ENCODE assay signal across 12 cellular contexts in the genomic region with DNA sequence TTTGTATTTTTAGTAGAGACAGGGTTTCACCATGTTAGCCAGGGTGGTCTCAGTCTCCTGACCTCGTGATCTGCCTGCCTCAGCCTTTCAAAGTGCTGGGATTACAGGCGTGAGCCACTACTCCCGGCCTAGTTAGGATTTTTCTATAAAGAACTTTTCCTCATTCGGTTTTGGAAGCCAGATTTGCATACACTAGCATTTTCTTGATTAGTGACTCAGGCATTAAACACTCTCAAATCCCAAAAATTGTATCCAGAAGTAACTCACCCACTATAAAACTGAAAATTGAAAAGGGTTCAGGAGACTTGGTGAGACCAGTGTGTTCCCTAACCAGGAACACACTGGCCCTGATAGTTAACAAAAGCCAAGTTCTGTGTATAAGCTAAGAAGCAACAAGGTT. TPM values are rescaled to one million over a fixed set of nuclear protein-coding genes. Genes with fewer than 3 reads are reported as not detected.
DNase-seq lines count a peak whose midpoint lies in the region; ATAC-seq and TF ChIP-seq lines count a peak whose summit lies in the region.
"Had no signal": no experiment of that assay in that cellular context is flagged by ENCODE, and none has a peak within 500 bp of the region (broad histone marks: within the 10 kb centered on the region; RNA-seq: fewer than 3 reads in every experiment).

No MANE protein-coding gene starts in this region.

- H4K8ac ChIP-seq in IMR-90 (ENCODE audit: low read depth in 2 of 2, low read length in 2 of 2) = no peak overlapping the region

- H4K20me1 ChIP-seq in IMR-90 (ENCODE audit: insufficient read depth, low read length) = peaks cover 21% of the 10 kb centered on the region; the same call in 1 of the 2 replicates

- ATAC-seq in IMR-90 (ENCODE audit: low read depth) (no peak), gastrocnemius medialis (no peak)
- no peak for ATAC-seq in central memory CD8-positive, alpha-beta T cell (replicated peaks; ENCODE audit: extremely low read depth, poor library complexity, severe bottlenecking)
- no peak for ATAC-seq in stimulated activated naive CD8-positive, alpha-beta T cell treated with anti-CD3 and anti-CD28 coated beads, Interleukin-15, Interleukin-2, amounts not matched to agents 100 U/mL and 50 U/mL, for 24 hours

- H3K4me3 ChIP-seq in IMR-90 (ENCODE audit: insufficient read depth, low read depth, low read length) = no peak overlapping the region
- H3K4me3 ChIP-seq in gastrocnemius medialis = no peak overlapping the region
- H3K4me3 ChIP-seq: sigmoid colon had no signal

- no peak overlapping the region for H3K9ac ChIP-seq in IMR-90 (ENCODE audit: low read depth, low read length)

- BruUV-seq in IMR-90 (replicated peaks; lab: Mats Ljungman, UMichigan) = no TSS peak

- H3K4me3 Mint-ChIP-seq in central memory CD8-positive, alpha-beta T cell = no peak overlapping the region

- H3K4ac ChIP-seq in IMR-90 (ENCODE audit: low read depth, low read length) = no peak overlapping the region

- H2BK5ac ChIP-seq in IMR-90 (ENCODE audit: low read depth, low read length, poor library complexity, severe bottlenecking) = no peak overlapping the region

- peak overlapping the region; percentile 11; the same call in 1 of the 3 replicates for H2BK15ac ChIP-seq in IMR-90 (ENCODE audit: low read depth, low read length)

- H2AK9ac ChIP-seq in IMR-90 (replicated peaks; ENCODE audit: low read depth, low read length, poor library complexity) = no peak overlapping the region

- H3K4me1 Mint-ChIP-seq in central memory CD8-positive, alpha-beta T cell = peaks cover 34% of the 10 kb centered on the region

- H3K9me3 Mint-ChIP-seq in central memory CD8-positive, alpha-beta T cell = no peaks in the 10 kb centered on the region
- H3K9me3 Mint-ChIP-seq: activated T-helper 2 cell treated with anti-CD3 and anti-CD28 coated beads, Interferon-gamma antibody, Interleukin-2, Interleukin-4, amounts not matched to agents 10 μg/mL and 5 μg/mL and 100 μg/mL, durations not matched to agents 14 hours and 24 hours and 36 hours had no signal

- H3K23ac ChIP-seq in IMR-90 (ENCODE audit: low read depth, low read length) = 0 out of 2 replicates have a peak overlapping the region, but pooled peaks have one; percentile 16

- H3K9me3 ChIP-seq in IMR-90 (ENCODE audit: control insufficient read depth, insufficient read depth, low read length) (no peaks in the 10 kb centered on the region), gastrocnemius medialis (no peaks in the 10 kb centered on the region)
- H3K9me3 ChIP-seq: BE2C, sigmoid colon had no signal

- peaks cover 25 to 49% of the 10 kb centered on the region in 2 experiments for H3K79me1 ChIP-seq in IMR-90 (ENCODE audit: low read depth in 1 of 2, low read length in 2 of 2)

- H4K5ac ChIP-seq in IMR-90 (ENCODE audit: low read depth, low read length) = no peak overlapping the region

- no peak overlapping the region for H4K91ac ChIP-seq in IMR-90 (ENCODE audit: insufficient read depth, low read depth, low read length)

- H2BK20ac ChIP-seq in IMR-90 (ENCODE audit: low read depth, low read length) = no peak overlapping the region

- H3K27me3 ChIP-seq in IMR-90 (ENCODE audit: control insufficient read depth, insufficient read depth, low read length) (no peaks in the 10 kb centered on the region), gastrocnemius medialis (no peaks in the 10 kb centered on the region)
- H3K27me3 ChIP-seq: BE2C, sigmoid colon had no signal

- WGBS in IMR-90 (ENCODE audit: extremely low coverage in 2 of 2, insufficient read length in 1 of 2), 2 experiments = 100% methylated on average over 3 of the region's 4 CpGs; no CpG with 5 or more reads in 1 of the 2 experiments

- H3K27ac ChIP-seq in IMR-90 (ENCODE audit: insufficient read depth, low read length) = no peak overlapping the region
- H3K27ac ChIP-seq in gastrocnemius medialis = peak overlapping the region in 3 of 4 donors; percentile 19 to 41 (median 25)
- H3K27ac ChIP-seq: VCaP had no signal

- H3K27me3 Mint-ChIP-seq in central memory CD8-positive, alpha-beta T cell = no peaks in the 10 kb centered on the region

- CTCF ChIA-PET in IMR-90 (lab: Yijun Ruan, JAX) = no interaction called here

- H3K18ac ChIP-seq in IMR-90 (ENCODE audit: low read depth, low read length) = no peak overlapping the region

- no peak for TF ChIP-seq RAD21 in IMR-90 (IDR thresholded peaks at IDR 0.05; ENCODE audit: low read length)

- H3K27ac Mint-ChIP-seq in central memory CD8-positive, alpha-beta T cell (ENCODE audit: low read depth) = peak overlapping the region; percentile 19
- H3K27ac Mint-ChIP-seq: activated T-helper 2 cell treated with anti-CD3 and anti-CD28 coated beads, Interferon-gamma antibody, Interleukin-2, Interleukin-4, amounts not matched to agents 10 μg/mL and 5 μg/mL and 100 μg/mL, durations not matched to agents 14 hours and 24 hours and 36 hours had no signal

- TF ChIP-seq CTCF in IMR-90 (conservative IDR thresholded peaks at IDR 0.05; ENCODE audit: low read depth, low read length) (no peak), gastrocnemius medialis (IDR thresholded peaks at IDR 0.05 in 4 of 5, conservative IDR thresholded peaks at IDR 0.05 in 1 of 5) (no peak)

- no peak overlapping the region for H2BK120ac ChIP-seq in IMR-90 (ENCODE audit: low read depth, low read length)

- dilution Hi-C loops in IMR-90 (cut with HindIII; ENCODE audit: low sequenced_read_pairs, unreplicated experiment) = no loop called here

- no peak overlapping the region for H3K4me2 ChIP-seq in IMR-90 (ENCODE audit: low read depth, low read length)

- no peak overlapping the region for H3K56ac ChIP-seq in IMR-90 (ENCODE audit: extremely low read depth, insufficient read depth, low read length)

- intact Hi-C loops in IMR-90 (cut with micrococcal nuclease) (loop anchor here (5.0 kb wide), 1 partner anchor 55 kb away; no protein-coding TSS in a partner anchor), gastrocnemius medialis (cut with DNase I; ENCODE audit: low total_unique reads) (no loop called here)

- H2AK5ac ChIP-seq in IMR-90 (ENCODE audit: low read depth, low read length) = 0 out of 2 replicates have a peak overlapping the region, but pooled peaks have one; percentile 6

- H3K9me1 ChIP-seq in IMR-90 (ENCODE audit: insufficient read depth, low read length) = peaks cover 13% of the 10 kb centered on the region

- in situ Hi-C loops in IMR-90 (cut with MboI; ENCODE audit: low sequenced_read_pairs) = no loop called here
- in situ Hi-C loops in gastrocnemius medialis (cut with MboI; ENCODE audit: low sequenced_read_pairs in 4 of 4) = no loop called here

- H3K4me1 ChIP-seq in IMR-90 (ENCODE audit: control insufficient read depth, insufficient read depth, low read length) (peaks cover 9% of the 10 kb centered on the region), gastrocnemius medialis (peaks cover 24 to 28% of the 10 kb centered on the region in 2 donors)

- H3K36me3 ChIP-seq in IMR-90 (ENCODE audit: control insufficient read depth, insufficient read depth, low read length) (no peaks in the 10 kb centered on the region; the same call in 1 of the 2 replicates), gastrocnemius medialis (no peaks in the 10 kb centered on the region)
- H3K36me3 ChIP-seq: BE2C, sigmoid colon had no signal

- DNase-seq in EH (ENCODE audit: low read depth) = peak; percentile 20
- no peak for DNase-seq in IMR-90
- no peak for DNase-seq in central memory CD8-positive, alpha-beta T cell (ENCODE audit: low spot score in 2 of 2)
- no peak for DNase-seq in gastrocnemius medialis
- no peak for DNase-seq in GM19240 (ENCODE audit: insufficient read length, low spot score)
- no peak for DNase-seq in activated CD4-positive, alpha-beta T cell treated with anti-CD3 and anti-CD28 coated beads, Interleukin-2, amount 50 U/mL, for 48 hours
- DNase-seq in stimulated activated naive CD8-positive, alpha-beta T cell treated with anti-CD3 and anti-CD28 coated beads, Interleukin-15, Interleukin-2, amounts not matched to agents 100 U/mL and 50 U/mL, for 24 hours = no peak
- DNase-seq: NCI-H1694, sigmoid colon had no signal

- 0 out of 2 replicates have a peak overlapping the region, but pooled peaks have one; percentile 14 for H3K14ac ChIP-seq in IMR-90 (replicated peaks; ENCODE audit: low read depth, low read length)

- peaks cover 5% of the 10 kb centered on the region for H3K36me3 Mint-ChIP-seq in central memory CD8-positive, alpha-beta T cell (ENCODE audit: insufficient read depth)

- no peak for TF ChIP-seq POLR2A in IMR-90 (IDR thresholded peaks at IDR 0.05; ENCODE audit: low read depth, low read length)
- no peak for TF ChIP-seq POLR2A in gastrocnemius medialis (IDR thresholded peaks at IDR 0.05)

- H2AFZ ChIP-seq in IMR-90 (replicated peaks; ENCODE audit: low read length, poor library complexity) = no peak overlapping the region

- POLR2A ChIA-PET in IMR-90 (lab: Charles Lee; ENCODE audit: unreplicated experiment) = no interaction called here

TF ChIP-seq in IMR-90, 13 proteins besides CTCF, POLR2A, EP300 and RAD21:
- TF ChIP-seq MAFK (IDR thresholded peaks at IDR 0.05; ENCODE audit: low read depth, low read length) (0 out of 2 replicates have a peak, but pooled peaks have one; percentile 29), SMC3 (IDR thresholded peaks at IDR 0.05; ENCODE audit: low read depth, low read length) (no peak)

RNA-seq across cellular contexts. Expression of a gene that starts 25.2 kb away (rescaled TPM):
- total RNA-seq in IMR-90 (2012; rRNA removed) (20.3 and 22.8 TPM in 2 replicates), gastrocnemius medialis (10 to 100 TPM in 2 of 4 donors, 1 to 10 TPM in 2; 5.9 to 20.1 (median 9.8) TPM)
- polyA plus RNA-seq in IMR-90 (2012; rRNA removed) = 5.3 and 7.9 TPM in 2 replicates
- 1.3 and 2.0 TPM in 2 replicates for polyA plus RNA-seq in IMR-90 (2012; cell fraction: cytosol; rRNA removed)
- polyA plus RNA-seq in IMR-90 (2012; cell fraction: nucleus; rRNA removed; ENCODE audit: low replicate concordance) = 2.4 and 29.3 TPM in 2 replicates
